ENCODE assay signal across 1 cellular context in the genomic region with DNA sequence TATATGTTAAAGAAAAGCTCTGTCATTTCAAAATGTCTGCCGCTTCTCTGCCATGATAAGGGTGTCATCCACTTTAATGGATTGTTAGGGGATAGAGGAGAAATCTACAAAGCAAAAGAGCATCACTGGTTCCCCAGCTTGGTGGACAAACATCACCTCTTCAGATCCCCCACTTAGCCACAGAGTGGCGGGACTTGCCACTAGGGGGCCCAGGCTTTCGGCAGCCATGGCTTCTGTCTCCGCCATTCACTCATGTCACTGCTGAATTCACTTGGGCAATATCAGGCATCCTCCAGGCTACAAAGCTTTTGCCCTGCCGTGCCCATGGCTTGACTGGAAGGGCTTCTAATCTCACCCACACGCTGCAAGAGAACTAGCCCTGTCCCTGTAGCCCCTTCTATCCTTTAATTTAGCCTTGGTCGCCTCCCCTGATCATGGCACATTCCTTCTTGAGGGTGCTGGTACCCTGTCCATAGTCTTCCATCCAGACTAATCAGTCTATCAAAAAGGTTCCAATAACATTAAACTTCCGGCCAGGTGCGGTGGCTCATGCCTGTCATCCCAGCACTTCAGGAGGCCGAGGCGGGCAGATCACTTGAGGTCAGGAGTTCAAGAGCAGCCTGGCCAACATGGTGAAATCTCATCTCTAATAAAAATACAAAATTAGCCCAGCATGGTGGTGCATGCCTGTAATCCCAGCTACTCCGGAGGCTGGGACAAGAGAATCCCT.
TF ChIP-seq lines count a peak whose summit lies in the region.

No MANE protein-coding gene starts in this region.

TF ChIP-seq in K562, 482 proteins besides CTCF, POLR2A, EP300 and RAD21 (continued from another document and continues in another):
- TF ChIP-seq ETS1 (conservative IDR thresholded peaks at IDR 0.05; ENCODE audit: control insufficient read depth, low read depth, low read length) (no peak), MBD2 (IDR thresholded peaks at IDR 0.05; ENCODE audit: borderline replicate concordance, low read depth) (no peak), DEAF1 (CRISPR knock-in tag; IDR thresholded peaks at IDR 0.05) (0 out of 2 replicates have a peak, but pooled peaks have one; percentile 17), NR4A1 (CRISPR knock-in tag; IDR thresholded peaks at IDR 0.05) (no peak), NR4A1 (tag; IDR thresholded peaks at IDR 0.05) (no peak), AFF1 (IDR thresholded peaks at IDR 0.05; ENCODE audit: low read depth in 1 of 2, partially characterized antibody in 2 of 2) (no peak), PBX2 (CRISPR knock-in tag; IDR thresholded peaks at IDR 0.05; ENCODE audit: low read depth) (no peak), PBX2 (tag; conservative IDR thresholded peaks at IDR 0.05; ENCODE audit: low read depth) (0 out of 2 replicates have a peak, but pooled peaks have one; percentile 13), HDAC1 (IDR thresholded peaks at IDR 0.05) (no peak), ZNF384 (IDR thresholded peaks at IDR 0.05; ENCODE audit: low read depth, low read length) (no peak), SMC3 (conservative IDR thresholded peaks at IDR 0.05; ENCODE audit: insufficient read depth, low read depth, low read length) (peak; percentile 69), ZFPM2 (CRISPR knock-in tag; IDR thresholded peaks at IDR 0.05) (no peak), STAG1 (CRISPR knock-in tag; IDR thresholded peaks at IDR 0.05; ENCODE audit: borderline replicate concordance) (peak; percentile 53; the same call in 1 of the 2 replicates), KLF16 (IDR thresholded peaks at IDR 0.05) (0 out of 2 replicates have a peak, but pooled peaks have one; percentile 32), ZNF436 (CRISPR knock-in tag; IDR thresholded peaks at IDR 0.05) (no peak), ZNF609 (CRISPR knock-in tag; IDR thresholded peaks at IDR 0.05; ENCODE audit: borderline replicate concordance) (no peak), HDGF (IDR thresholded peaks at IDR 0.05) (no peak), RBM14 (IDR thresholded peaks at IDR 0.05; ENCODE audit: borderline replicate concordance, insufficient read depth, low read depth, low read length) (no peak), BHLHE40 (IDR thresholded peaks at IDR 0.05; ENCODE audit: low read length) (no peak), YY1 (IDR thresholded peaks at IDR 0.05; ENCODE audit: borderline replicate concordance in 1 of 3, control insufficient read depth in 1 of 3, extremely low read depth in 1 of 3, insufficient read depth in 3 of 3, insufficient read length in 1 of 3, insufficient replicate concordance in 2 of 3, low read depth in 1 of 3, low read length in 2 of 3) (peak; percentile 44 to 90 (median 80)), ZNF282 (CRISPR knock-in tag; IDR thresholded peaks at IDR 0.05) (no peak), GTF2E2 (tag; IDR thresholded peaks at IDR 0.05) (no peak), RB1 (IDR thresholded peaks at IDR 0.05; ENCODE audit: low read depth) (0 out of 2 replicates have a peak, but pooled peaks have one; percentile 10), SMARCA5 (IDR thresholded peaks at IDR 0.05) (no peak), CTCFL (IDR thresholded peaks at IDR 0.05; ENCODE audit: borderline replicate concordance, insufficient read depth, low read depth, low read length, poor library complexity, severe bottlenecking) (peak; percentile 72), XRCC5 (IDR thresholded peaks at IDR 0.05; ENCODE audit: low read depth, low read length) (peak; percentile 54; the same call in 1 of the 2 replicates), HNRNPUL1 (IDR thresholded peaks at IDR 0.05; ENCODE audit: low read length) (no peak)
- TF ChIP-seq, protein P1, sequence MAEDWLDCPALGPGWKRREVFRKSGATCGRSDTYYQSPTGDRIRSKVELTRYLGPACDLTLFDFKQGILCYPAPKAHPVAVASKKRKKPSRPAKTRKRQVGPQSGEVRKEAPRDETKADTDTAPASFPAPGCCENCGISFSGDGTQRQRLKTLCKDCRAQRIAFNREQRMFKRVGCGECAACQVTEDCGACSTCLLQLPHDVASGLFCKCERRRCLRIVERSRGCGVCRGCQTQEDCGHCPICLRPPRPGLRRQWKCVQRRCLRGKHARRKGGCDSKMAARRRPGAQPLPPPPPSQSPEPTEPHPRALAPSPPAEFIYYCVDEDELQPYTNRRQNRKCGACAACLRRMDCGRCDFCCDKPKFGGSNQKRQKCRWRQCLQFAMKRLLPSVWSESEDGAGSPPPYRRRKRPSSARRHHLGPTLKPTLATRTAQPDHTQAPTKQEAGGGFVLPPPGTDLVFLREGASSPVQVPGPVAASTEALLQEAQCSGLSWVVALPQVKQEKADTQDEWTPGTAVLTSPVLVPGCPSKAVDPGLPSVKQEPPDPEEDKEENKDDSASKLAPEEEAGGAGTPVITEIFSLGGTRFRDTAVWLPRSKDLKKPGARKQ (CRISPR knock-in tag; IDR thresholded peaks at IDR 0.05) = no peak
